Comparison of ENCODE assay signal across 13 cellular contexts in the genomic region with DNA sequence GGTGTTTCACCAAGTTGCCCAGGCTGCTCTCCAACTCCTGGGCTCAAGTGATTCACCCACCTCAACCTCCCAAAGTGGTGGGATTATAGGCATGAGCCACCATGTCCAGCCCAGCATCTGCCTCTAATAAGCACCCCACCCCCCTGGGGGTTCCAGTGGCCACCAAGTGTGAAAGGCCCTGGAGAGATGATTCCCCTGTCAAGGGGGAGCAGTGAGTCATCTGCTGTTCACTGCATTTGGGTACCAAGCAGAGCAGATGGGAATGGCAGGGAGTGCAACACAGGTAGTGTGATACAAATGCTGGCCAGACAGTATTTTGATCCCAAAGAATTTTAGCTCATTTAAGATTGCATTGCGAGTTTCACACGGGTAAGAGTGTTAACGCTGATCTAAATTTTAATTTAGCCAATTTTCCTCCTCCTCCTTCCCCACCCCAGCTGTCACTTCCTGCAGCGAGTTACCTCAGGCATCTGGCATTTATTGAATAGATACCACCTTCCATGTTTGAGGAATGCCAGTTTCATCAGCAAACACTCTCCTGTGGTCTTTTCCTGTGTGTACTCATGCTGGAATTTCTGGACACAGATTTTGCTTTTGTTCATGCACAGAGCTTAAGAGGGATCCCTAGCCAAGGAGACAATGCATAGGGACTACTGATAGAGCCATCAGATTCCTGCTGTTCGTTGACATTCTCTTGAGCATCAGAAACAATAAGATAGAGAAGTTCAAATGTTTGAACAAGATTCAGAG. TPM values are rescaled to one million over a fixed set of nuclear protein-coding genes. Genes with fewer than 3 reads are reported as not detected.
A peak's percentile ranks its signal among the peaks of the same experiment; 100 is the strongest.
DNase-seq lines count a peak whose midpoint lies in the region; ATAC-seq and TF ChIP-seq lines count a peak whose summit lies in the region.
"Had no signal": no experiment of that assay in that cellular context is flagged by ENCODE, and none has a peak within 500 bp of the region (broad histone marks: within the 10 kb centered on the region; RNA-seq: fewer than 3 reads in every experiment).

No MANE protein-coding gene starts in this region.

- H3K9me3 Mint-ChIP-seq in glutamatergic neuron (ENCODE audit: unreplicated experiment), result peaks cover 1% of the 10 kb centered on the region

- H3K4me1 Mint-ChIP-seq in glutamatergic neuron (ENCODE audit: low read depth, unreplicated experiment), result peaks cover 9% of the 10 kb centered on the region

- no peaks in the 10 kb centered on the region for H3K36me3 Mint-ChIP-seq in glutamatergic neuron (ENCODE audit: unreplicated experiment)
- H3K36me3 Mint-ChIP-seq: CD4-positive, CD25-positive, alpha-beta regulatory T cell had no signal

- no peak for TF ChIP-seq CTCF in glutamatergic neuron (IDR thresholded peaks at IDR 0.05; ENCODE audit: partially characterized antibody, unreplicated experiment)

- no peaks in the 10 kb centered on the region for H3K27me3 Mint-ChIP-seq in glutamatergic neuron (ENCODE audit: unreplicated experiment)

- ATAC-seq in GM19452 (IDR thresholded peaks at IDR 0.05; ENCODE audit: unreplicated experiment), result no peak
- ATAC-seq: activated CD8-positive, alpha-beta T cell treated with anti-CD3 and anti-CD28 coated beads, Interleukin-2, amount 10 ng/mL, durations not matched to agents 7 days and 5 days had no signal

- DNase-seq in DMS53 (lab: John Stamatoyannopoulos, UW) (peak; percentile 49), HS-5 (ENCODE audit: low read depth) (peak; percentile 70), SW 1271 (lab: John Stamatoyannopoulos, UW) (peak; percentile 9 to 21), glutamatergic neuron (no peak), midbrain (lab: John Stamatoyannopoulos, UW) (no peak), Kasumi-1 (lab: John Stamatoyannopoulos, UW) (no peak)
- no peak for DNase-seq in activated effector memory CD4-positive, alpha-beta T cell treated with anti-CD3 and anti-CD28 coated beads, Interleukin-2, amount 50 U/mL, for 16 hours
- DNase-seq: activated CD8-positive, alpha-beta T cell treated with anti-CD3 and anti-CD28 coated beads, Interleukin-2, amount 10 ng/mL, durations not matched to agents 7 days and 5 days; CD4-positive, CD25-positive, alpha-beta regulatory T cell; central memory CD4-positive, alpha-beta T cell; KBM-7; NCI-H2107 had no signal

- peak overlapping the region; percentile 6 for H3K27ac Mint-ChIP-seq in glutamatergic neuron (ENCODE audit: unreplicated experiment)
- H3K27ac Mint-ChIP-seq: activated CD8-positive, alpha-beta T cell treated with anti-CD3 and anti-CD28 coated beads, Interleukin-2, amount 10 ng/mL, durations not matched to agents 7 days and 5 days had no signal

- no peak overlapping the region for H3K4me3 Mint-ChIP-seq in glutamatergic neuron (ENCODE audit: unreplicated experiment)
- H3K4me3 Mint-ChIP-seq: activated CD8-positive, alpha-beta T cell treated with anti-CD3 and anti-CD28 coated beads, Interleukin-2, amount 10 ng/mL, durations not matched to agents 7 days and 5 days; CD4-positive, CD25-positive, alpha-beta regulatory T cell had no signal

RNA-seq across cellular contexts. Expression of a gene that starts 32.4 kb away (rescaled TPM):
- total RNA-seq in glutamatergic neuron (ENCODE audit: unreplicated experiment), result 82.4 TPM

Comparison
In these comparisons a context has a peak if more than half of its experiments do, and no peak if none do; other contexts are left out.
1. DNase-seq: peak in DMS53 (single experiment), HS-5 (single experiment) and SW 1271 (2 of 2); none in glutamatergic neuron (single experiment), midbrain (single experiment), Kasumi-1 (0 of 2) and activated effector memory CD4-positive, alpha-beta T cell treated with anti-CD3 and anti-CD28 coated beads, Interleukin-2, amount 50 U/mL, for 16 hours (single experiment).